ENCODE assay signal across 12 cellular contexts in genomic region chr6:105310371-105310770, GRCh38.
"Had no signal": no experiment of that assay in that cellular context is flagged by ENCODE, and none has a peak within 500 bp of the region (broad histone marks: within the 10 kb centered on the region; RNA-seq: fewer than 3 reads in every experiment).

No MANE protein-coding gene starts in this region.

- H3K4me1 ChIP-seq: stomach, upper lobe of left lung had no signal

- H3K27me3 ChIP-seq: stomach, upper lobe of left lung had no signal

- H3K4me3 ChIP-seq: lung, stomach, upper lobe of left lung had no signal

- DNase-seq: activated CD4-positive, alpha-beta T cell treated with anti-CD3 and anti-CD28 coated beads for 1 hour; activated gamma-delta T cell treated with Interleukin-2 at 50 U/mL for 16 hours; effector CD8-positive, alpha-beta T cell; foreskin fibroblast; islet precursor cell; nephron progenitor cell; nucleus accumbens; stimulated activated CD4-positive, alpha-beta T cell treated with anti-CD3 and anti-CD28 coated beads, Interleukin-4, amount 100 ng/mL, for 24 hours; stomach; upper lobe of left lung; WERI-Rb-1 had no signal

- H3K27ac ChIP-seq: stomach, upper lobe of left lung, WERI-Rb-1 had no signal

- H3K36me3 ChIP-seq: WERI-Rb-1 had no signal
